17 cellular contexts compared by ENCODE assay signal in the genomic region with DNA sequence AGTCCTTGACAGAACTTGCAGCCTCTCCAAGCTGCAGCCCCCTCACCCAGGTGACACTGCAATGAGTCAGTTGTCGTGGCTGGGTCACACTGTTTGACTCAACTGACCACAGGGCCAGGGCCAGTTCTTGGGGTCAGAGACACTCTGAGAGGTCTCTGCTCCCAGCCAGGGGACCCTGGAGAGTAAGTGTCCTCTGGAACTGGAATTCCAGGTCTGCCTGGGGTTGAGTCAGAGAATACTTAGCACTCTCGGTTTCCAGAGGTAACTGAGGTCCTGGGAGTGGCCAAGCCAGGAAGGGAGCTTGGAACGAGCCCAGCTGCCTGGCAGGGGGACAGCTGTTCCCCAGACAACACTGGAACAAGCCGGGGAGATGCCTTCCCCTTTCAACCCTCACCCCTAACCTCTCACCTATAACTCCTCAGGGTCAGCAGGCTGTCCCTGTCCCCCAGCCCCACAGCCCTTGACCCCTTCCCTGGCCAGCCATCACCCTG. TPM values are rescaled to one million over a fixed set of nuclear protein-coding genes. Genes with fewer than 3 reads are reported as not detected.
A peak's percentile ranks its signal among the peaks of the same experiment; 100 is the strongest.
DNase-seq lines count a peak whose midpoint lies in the region; ATAC-seq, FAIRE-seq and TF ChIP-seq lines count a peak whose summit lies in the region.
"Had no signal": no experiment of that assay in that cellular context is flagged by ENCODE, and none has a peak within 500 bp of the region (broad histone marks: within the 10 kb centered on the region; RNA-seq: fewer than 3 reads in every experiment).

No MANE protein-coding gene starts in this region.

- H3K27ac ChIP-seq in Panc1 (ENCODE audit: low read length), result no peak overlapping the region
- H3K27ac ChIP-seq in endothelial cell of umbilical vein (ENCODE audit: insufficient read depth, low read depth, low read length), result peak overlapping the region; percentile 38
- no peak overlapping the region for H3K27ac ChIP-seq in small intestine (ENCODE audit: low read depth in 1 of 2, low read length in 1 of 2)
- no peak overlapping the region for H3K27ac ChIP-seq in uterus
- H3K27ac ChIP-seq: C4-2B had no signal

- H3K9me1 ChIP-seq in endothelial cell of umbilical vein (replicated peaks; ENCODE audit: control insufficient read depth, extremely low read depth, insufficient read depth, low read length), result no peaks in the 10 kb centered on the region

- in situ Hi-C loops in Panc1 (cut with HindIII; ENCODE audit: low pct_unique_long_range_greater_than_20kb, low sequenced_read_pairs), result no loop called here

- BruUV-seq in Panc1 (replicated peaks; lab: Mats Ljungman, UMichigan), result no TSS peak
- BruUV-seq in endothelial cell of umbilical vein (replicated peaks; lab: Mats Ljungman, UMichigan), result no TSS peak

- no peak for TF ChIP-seq POLR2A in endothelial cell of umbilical vein (IDR thresholded peaks at IDR 0.05; ENCODE audit: low read depth, low read length)
- no peak for TF ChIP-seq POLR2A in uterus (IDR thresholded peaks at IDR 0.05)

- CTCF ChIA-PET in Panc1 (lab: Charles Lee) (interaction anchor here (0.6 kb wide), 1 partner anchor 600 kb away, joined by 3 read pairs; no protein-coding TSS in a partner anchor), endothelial cell of umbilical vein (lab: Charles Lee) (interaction anchor here (0.7 to 1.7 kb wide), 5 partner anchors 8 to 56 kb away, joined by 3 to 6 read pairs (median 3); no protein-coding TSS in a partner anchor)

- H3K9me3 ChIP-seq in Panc1 (ENCODE audit: control insufficient read depth, insufficient read depth, low read depth, low read length) (no peaks in the 10 kb centered on the region), endothelial cell of umbilical vein (replicated peaks; ENCODE audit: control insufficient read depth, insufficient read depth, low read length) (no peaks in the 10 kb centered on the region), T-helper 17 cell (ENCODE audit: control insufficient read depth, low read length, poor library complexity, severe bottlenecking) (no peaks in the 10 kb centered on the region), small intestine (ENCODE audit: control insufficient read depth, low read depth) (no peaks in the 10 kb centered on the region), uterus (no peaks in the 10 kb centered on the region)

- no peaks in the 10 kb centered on the region for H3K79me2 ChIP-seq in endothelial cell of umbilical vein (ENCODE audit: control insufficient read depth, insufficient read depth, low read length)

- H3K4me2 ChIP-seq in endothelial cell of umbilical vein (ENCODE audit: insufficient read depth, low read length), result peak overlapping the region; percentile 25

- H3K4me3 Mint-ChIP-seq in HFFc6, result peak overlapping the region; percentile 74; the same call in 1 of the 2 replicates
- no peak overlapping the region for H3K4me3 Mint-ChIP-seq in T-helper 17 cell
- H3K4me3 Mint-ChIP-seq: stimulated activated naive CD8-positive, alpha-beta T cell treated with anti-CD3 and anti-CD28 coated beads, Interleukin-15, Interleukin-2, amounts not matched to agents 100 ng/mL and 50 ng/mL, for 24 hours had no signal

- H3K4me1 ChIP-seq in Panc1 (ENCODE audit: control insufficient read depth, insufficient read depth, low read length) (peaks cover 15% of the 10 kb centered on the region), endothelial cell of umbilical vein (ENCODE audit: control insufficient read depth, extremely low read depth, insufficient read depth, low read length) (peaks cover 16% of the 10 kb centered on the region), small intestine (ENCODE audit: control insufficient read depth in 2 of 2, insufficient read depth in 1 of 2, low read depth in 1 of 2, low read length in 1 of 2) (no peaks in the 10 kb centered on the region), uterus (no peaks in the 10 kb centered on the region)

- peaks cover 18% of the 10 kb centered on the region for H3K9me3 Mint-ChIP-seq in HFFc6
- H3K9me3 Mint-ChIP-seq: stimulated activated naive CD8-positive, alpha-beta T cell treated with anti-CD3 and anti-CD28 coated beads, Interleukin-15, Interleukin-2, amounts not matched to agents 100 ng/mL and 50 ng/mL, for 24 hours had no signal

- dilution Hi-C loops in endothelial cell of umbilical vein (cut with MboI; ENCODE audit: extremely low pct_ligation_motif_present, low sequenced_read_pairs), result no loop called here

- H3K27me3 Mint-ChIP-seq in HFFc6 (ENCODE audit: insufficient read depth) (peaks cover 5% of the 10 kb centered on the region), T-helper 17 cell (peaks cover 16% of the 10 kb centered on the region)

- peak overlapping the region; percentile 14 for H2AFZ ChIP-seq in endothelial cell of umbilical vein (ENCODE audit: low read depth, low read length)

- intact Hi-C loops in Panc1 (cut with micrococcal nuclease; ENCODE audit: unreplicated experiment), result no loop called here
- intact Hi-C loops in endothelial cell of umbilical vein (cut with micrococcal nuclease), result no loop called here
- intact Hi-C loops in uterus (cut with DNase I; ENCODE audit: low total_unique reads), result no loop called here

- no peak overlapping the region for H3K9ac ChIP-seq in endothelial cell of umbilical vein (replicated peaks; ENCODE audit: extremely low read depth, insufficient read depth, low read length)

- peaks cover 39% of the 10 kb centered on the region for H3K4me1 Mint-ChIP-seq in HFFc6 (ENCODE audit: low read depth)
- peaks cover 3% of the 10 kb centered on the region for H3K4me1 Mint-ChIP-seq in T-helper 17 cell

- 18 to 34% (median 23%) methylated on average over 4 of the region's 4 CpGs for WGBS in small intestine, 3 donors

- peak; percentile 70 for FAIRE-seq in endothelial cell of umbilical vein (lab: Jason Lieb, UNC)
- FAIRE-seq in small intestine (lab: Jason Lieb, UNC), result no peak

- no peak for TF ChIP-seq CTCF in HFFc6 (IDR thresholded peaks at IDR 0.05)
- TF ChIP-seq CTCF in Panc1 (IDR thresholded peaks at IDR 0.05), result no peak
- no peak for TF ChIP-seq CTCF in endothelial cell of umbilical vein (IDR thresholded peaks at IDR 0.05; ENCODE audit: extremely low read depth in 1 of 2, insufficient read depth in 1 of 2, low read depth in 1 of 2, low read length in 2 of 2)
- TF ChIP-seq CTCF in uterus (IDR thresholded peaks at IDR 0.05), result no peak

- ATAC-seq in Panc1 (peak; percentile 56), T-helper 17 cell (no peak), HG03159 (IDR thresholded peaks at IDR 0.05; ENCODE audit: unreplicated experiment) (no peak)

- H3K27me3 ChIP-seq in Panc1 (ENCODE audit: control insufficient read depth, insufficient read depth, low read length) (no peaks in the 10 kb centered on the region), endothelial cell of umbilical vein (ENCODE audit: control insufficient read depth in 2 of 2, insufficient read depth in 2 of 2, low read length in 2 of 2) (no peaks in the 10 kb centered on the region), small intestine (ENCODE audit: control insufficient read depth in 2 of 2, insufficient read depth in 2 of 2, low read length in 2 of 2) (no peaks in the 10 kb centered on the region), uterus (no peaks in the 10 kb centered on the region)

- POLR2A ChIA-PET in Panc1 (lab: Charles Lee) (no interaction called here), endothelial cell of umbilical vein (lab: Charles Lee) (no interaction called here)

- H3K36me3 Mint-ChIP-seq in HFFc6 (ENCODE audit: low read depth), result peaks cover 12% of the 10 kb centered on the region
- peaks cover 2% of the 10 kb centered on the region for H3K36me3 Mint-ChIP-seq in T-helper 17 cell (ENCODE audit: low read depth)

- no peak overlapping the region for H3K4me3 ChIP-seq in Panc1 (ENCODE audit: low read depth in 2 of 2, low read length in 2 of 2)
- no peak overlapping the region for H3K4me3 ChIP-seq in endothelial cell of umbilical vein (replicated peaks in 1 of 3; ENCODE audit: insufficient read depth in 1 of 3, low read depth in 1 of 3, low read length in 3 of 3)
- H3K4me3 ChIP-seq in small intestine (ENCODE audit: low read depth in 1 of 2, low read length in 2 of 2), result no peak overlapping the region
- no peak overlapping the region for H3K4me3 ChIP-seq in uterus

- no peak for DNase-seq in HFFc6
- DNase-seq in Panc1 (ENCODE audit: low read depth, low spot score), result no peak
- DNase-seq in endothelial cell of umbilical vein (ENCODE audit: low read depth, low spot score), result peak; percentile 44
- DNase-seq in renal cortical epithelial cell (ENCODE audit: low read depth), result peak; percentile 40
- no peak for DNase-seq in T-helper 17 cell
- DNase-seq in small intestine, result no peak
- DNase-seq in uterus, result no peak
- DNase-seq: activated CD8-positive, alpha-beta memory T cell treated with anti-CD3 and anti-CD28 coated beads for 24 hours; activated effector memory CD4-positive, alpha-beta T cell treated with Interleukin-2 at 50 U/mL for 16 hours; aorta; effector CD8-positive, alpha-beta T cell; midbrain; nucleus accumbens had no signal

- H4K20me1 ChIP-seq in endothelial cell of umbilical vein (replicated peaks; ENCODE audit: control insufficient read depth, extremely low read depth, insufficient read depth, low read length), result no peaks in the 10 kb centered on the region

- H3K36me3 ChIP-seq in Panc1 (ENCODE audit: control insufficient read depth, insufficient read depth, low read length) (no peaks in the 10 kb centered on the region), endothelial cell of umbilical vein (ENCODE audit: control insufficient read depth in 2 of 2, extremely low read depth in 1 of 2, insufficient read depth in 2 of 2, low read length in 2 of 2) (no peaks in the 10 kb centered on the region), small intestine (ENCODE audit: control insufficient read depth in 2 of 2, insufficient read depth in 2 of 2, low read length in 2 of 2) (no peaks in the 10 kb centered on the region), uterus (no peaks in the 10 kb centered on the region)

- H3K27ac Mint-ChIP-seq in HFFc6 (peak overlapping the region; percentile 92), T-helper 17 cell (no peak overlapping the region)
- H3K27ac Mint-ChIP-seq: stimulated activated naive CD8-positive, alpha-beta T cell treated with anti-CD3 and anti-CD28 coated beads, Interleukin-15, Interleukin-2, amounts not matched to agents 100 ng/mL and 50 ng/mL, for 24 hours had no signal

RNA-seq across cellular contexts. Expression of gene MYL10, which starts 2.2 kb away (rescaled TPM):
- not detected for total RNA-seq in HFFc6 (2021; fragmentation: NEBNext Ultra II Directional; extraction: Animal tissue kit (Norgen Biotek cat#: 25700))
- total RNA-seq in Panc1 (2021; ENCODE audit: unreplicated experiment) (not detected), endothelial cell of umbilical vein (not detected in 2 replicates), renal cortical epithelial cell (not detected in 2 replicates), T-helper 17 cell (not detected), uterus (not detected)
- not detected for polyA plus RNA-seq in Panc1 (2012; ENCODE audit: insufficient read length)
- polyA plus RNA-seq in endothelial cell of umbilical vein (not detected in 2 replicates), small intestine (not detected)
- polyA plus RNA-seq in endothelial cell of umbilical vein (2011; cell fraction: cytosol; rRNA removed), result not detected in 2 replicates
- polyA plus RNA-seq in endothelial cell of umbilical vein (2011; cell fraction: nucleus; rRNA removed), result not detected in 2 replicates
- not detected in 2 replicates for polyA plus RNA-seq in endothelial cell of umbilical vein (2012)
- polyA minus RNA-seq in endothelial cell of umbilical vein, result not detected in 2 replicates
- not detected for polyA minus RNA-seq in endothelial cell of umbilical vein (2011; cell fraction: cytosol; rRNA and poly(A)+ RNA removed)
- polyA minus RNA-seq in endothelial cell of umbilical vein (2011; cell fraction: nucleus; rRNA and poly(A)+ RNA removed), result not detected in 2 replicates
- total RNA-seq: aorta, fibroblast of villous mesenchyme had no signal
- polyA plus RNA-seq: aorta had no signal

Comparison
In these comparisons a context has a peak if more than half of its experiments do, and no peak if none do; other contexts are left out.
1. DNase-seq: peak in endothelial cell of umbilical vein (single experiment) and renal cortical epithelial cell (single experiment); none in HFFc6 (single experiment), Panc1 (single experiment), T-helper 17 cell (0 of 3), small intestine (single experiment) and uterus (0 of 2).